Comparison of ENCODE assay signal across 1 cellular context in genomic region chr17:48720263-48721008, GRCh38.
TF ChIP-seq lines count a peak whose summit lies in the region.

No MANE protein-coding gene starts in this region.

TF ChIP-seq in SK-N-SH treated with all-trans-retinoic acid at 6 μM for 48 hours, 23 proteins besides CTCF, POLR2A, EP300 and RAD21 (continued from another document):
- TF ChIP-seq TSHZ2 (CRISPR knock-in tag; IDR thresholded peaks at IDR 0.05) = no peak
- no peak for TF ChIP-seq CSRNP3 (CRISPR knock-in tag; IDR thresholded peaks at IDR 0.05)
- no peak for TF ChIP-seq TCF4 (CRISPR knock-in tag; IDR thresholded peaks at IDR 0.05; ENCODE audit: borderline replicate concordance)
